ENCODE assay signal across 22 cellular contexts in the genomic region with DNA sequence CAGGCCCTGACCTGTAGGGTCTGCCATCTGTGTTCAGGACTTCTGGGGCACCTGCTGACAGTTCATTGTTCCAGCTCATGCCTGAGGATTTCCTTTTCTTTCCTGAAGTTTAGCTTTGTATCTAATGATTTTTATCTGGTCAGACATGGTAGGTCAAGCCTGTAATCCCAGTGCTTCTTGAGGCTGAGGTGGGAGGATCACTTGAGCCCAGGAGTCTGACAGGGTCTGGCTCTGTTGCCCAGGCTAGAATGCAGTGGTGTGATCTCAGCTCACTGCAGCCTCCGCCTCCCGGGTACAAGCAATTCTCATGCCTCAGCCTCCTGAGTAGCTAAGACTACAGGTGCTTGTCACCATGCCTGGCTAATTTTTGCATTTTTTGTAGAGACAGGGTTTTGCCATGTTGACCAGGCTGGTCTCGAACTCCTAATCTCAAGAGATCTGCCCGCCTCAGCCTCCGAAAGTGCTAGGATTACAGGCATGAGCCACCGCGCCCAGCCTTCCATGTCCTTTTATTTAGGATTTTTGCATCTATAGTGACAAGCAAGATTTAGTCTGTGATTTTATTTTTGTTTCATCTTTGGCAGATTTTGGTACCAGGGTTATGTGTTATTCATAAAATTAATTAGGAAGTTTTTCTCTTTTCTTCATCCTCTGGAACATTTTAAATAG. TPM values are rescaled to one million over a fixed set of nuclear protein-coding genes. Genes with fewer than 3 reads are reported as not detected.
"Had no signal": no experiment of that assay in that cellular context is flagged by ENCODE, and none has a peak within 500 bp of the region (broad histone marks: within the 10 kb centered on the region; RNA-seq: fewer than 3 reads in every experiment).

No MANE protein-coding gene starts in this region.

- H3K27ac Mint-ChIP-seq: immature natural killer cell, memory B cell, nephron had no signal

- H3K4me3 ChIP-seq: esophagus squamous epithelium, gastroesophageal sphincter, left ventricle myocardium inferior, lower lobe of right lung, pancreas, sigmoid colon, skin epidermis, testis, tibial nerve had no signal

- H3K9me3 ChIP-seq: esophagus squamous epithelium, lower lobe of right lung, pancreas, sigmoid colon, testis had no signal

- H3K4me1 Mint-ChIP-seq: immature natural killer cell, memory B cell, naive B cell, nephron had no signal

- H3K36me3 ChIP-seq: esophagus squamous epithelium, gastroesophageal sphincter, left ventricle myocardium inferior, lower lobe of right lung, pancreas, sigmoid colon, tibial nerve had no signal

- H3K4me3 Mint-ChIP-seq: immature natural killer cell, memory B cell, naive B cell, nephron had no signal

- H3K4me1 ChIP-seq: esophagus squamous epithelium, gastroesophageal sphincter, left ventricle myocardium inferior, lower lobe of right lung, pancreas, sigmoid colon, testis, tibial nerve had no signal

- ATAC-seq: gastroesophageal sphincter; left cardiac atrium; lower lobe of right lung; pancreas; stimulated activated naive CD8-positive, alpha-beta T cell treated with anti-CD3 and anti-CD28 coated beads, Interleukin-15, Interleukin-2, amounts not matched to agents 100 U/mL and 50 U/mL, for 24 hours had no signal

- H3K27me3 ChIP-seq: testis, tibial nerve had no signal

- H3K27ac ChIP-seq: esophagus squamous epithelium, gastroesophageal sphincter, left ventricle myocardium inferior, lower lobe of right lung, pancreas, sigmoid colon, skin epidermis, testis, tibial nerve had no signal

- H3K36me3 Mint-ChIP-seq: immature natural killer cell, memory B cell had no signal

- DNase-seq: dermis blood vessel endothelial cell; esophagus squamous epithelium; foreskin fibroblast; immature natural killer cell; kidney; left cardiac atrium; left ventricle myocardium inferior; lower lobe of right lung; naive B cell; occipital lobe; sigmoid colon; stimulated activated CD4-positive, alpha-beta T cell treated with anti-CD3 and anti-CD28 coated beads, Interleukin-12 subunit alpha, Interleukin-12 subunit beta, amount 100 ng/mL, for 4 hours; stimulated activated CD4-positive, alpha-beta T cell treated with anti-CD3 and anti-CD28 coated beads, Interleukin-2, amount 100 ng/mL, for 48 hours; stimulated activated naive CD8-positive, alpha-beta T cell treated with anti-CD3 and anti-CD28 coated beads, Interleukin-15, Interleukin-2, amounts not matched to agents 100 U/mL and 50 U/mL, for 24 hours; testis had no signal

RNA-seq across cellular contexts. Expression of gene CHST8, which starts 33.2 kb away (rescaled TPM):
- total RNA-seq: dermis blood vessel endothelial cell, epithelial cell of proximal tubule, lower lobe of right lung had no signal
